ENCODE assay signal across 2 cellular contexts in genomic region chr19:53876651-53877224, GRCh38.
TF ChIP-seq lines count a peak whose summit lies in the region.

No MANE protein-coding gene starts in this region.

TF ChIP-seq in SK-N-SH, 30 proteins besides CTCF, POLR2A, EP300 and RAD21:
- TF ChIP-seq CHD2 (IDR thresholded peaks at IDR 0.05; ENCODE audit: low read length, partially characterized antibody) (no peak), MEF2A (IDR thresholded peaks at IDR 0.05; ENCODE audit: borderline replicate concordance, low read depth) (no peak), FOXM1 (IDR thresholded peaks at IDR 0.05; ENCODE audit: low read depth) (no peak), ELF1 (IDR thresholded peaks at IDR 0.05) (no peak)
- TF ChIP-seq, protein P1, sequence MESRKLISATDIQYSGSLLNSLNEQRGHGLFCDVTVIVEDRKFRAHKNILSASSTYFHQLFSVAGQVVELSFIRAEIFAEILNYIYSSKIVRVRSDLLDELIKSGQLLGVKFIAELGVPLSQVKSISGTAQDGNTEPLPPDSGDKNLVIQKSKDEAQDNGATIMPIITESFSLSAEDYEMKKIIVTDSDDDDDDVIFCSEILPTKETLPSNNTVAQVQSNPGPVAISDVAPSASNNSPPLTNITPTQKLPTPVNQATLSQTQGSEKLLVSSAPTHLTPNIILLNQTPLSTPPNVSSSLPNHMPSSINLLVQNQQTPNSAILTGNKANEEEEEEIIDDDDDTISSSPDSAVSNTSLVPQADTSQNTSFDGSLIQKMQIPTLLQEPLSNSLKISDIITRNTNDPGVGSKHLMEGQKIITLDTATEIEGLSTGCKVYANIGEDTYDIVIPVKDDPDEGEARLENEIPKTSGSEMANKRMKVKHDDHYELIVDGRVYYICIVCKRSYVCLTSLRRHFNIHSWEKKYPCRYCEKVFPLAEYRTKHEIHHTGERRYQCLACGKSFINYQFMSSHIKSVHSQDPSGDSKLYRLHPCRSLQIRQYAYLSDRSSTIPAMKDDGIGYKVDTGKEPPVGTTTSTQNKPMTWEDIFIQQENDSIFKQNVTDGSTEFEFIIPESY (IDR thresholded peaks at IDR 0.05; ENCODE audit: borderline replicate concordance, low read depth) = no peak

TF ChIP-seq in SK-N-SH treated with all-trans-retinoic acid at 6 μM for 48 hours, 23 proteins besides CTCF, POLR2A, EP300 and RAD21:
- no peak for TF ChIP-seq ZNF70 (CRISPR knock-in tag; IDR thresholded peaks at IDR 0.05)
- no peak for TF ChIP-seq CREB5 (CRISPR knock-in tag; IDR thresholded peaks at IDR 0.05; ENCODE audit: low read depth)
- no peak for TF ChIP-seq ZFP30 (CRISPR knock-in tag; IDR thresholded peaks at IDR 0.05)
- TF ChIP-seq ISL1 (CRISPR knock-in tag; IDR thresholded peaks at IDR 0.05) = no peak
- TF ChIP-seq PPARA (CRISPR knock-in tag; IDR thresholded peaks at IDR 0.05; ENCODE audit: borderline replicate concordance) = no peak
- no peak for TF ChIP-seq POU6F1 (CRISPR knock-in tag; IDR thresholded peaks at IDR 0.05; ENCODE audit: borderline replicate concordance, low read depth)
- no peak for TF ChIP-seq TOX (CRISPR knock-in tag; IDR thresholded peaks at IDR 0.05; ENCODE audit: borderline replicate concordance)
